ENCODE assay signal across 9 cellular contexts in genomic region chr6:64103480-64103879, GRCh38.
"Had no signal": no experiment of that assay in that cellular context is flagged by ENCODE, and none has a peak within 500 bp of the region (broad histone marks: within the 10 kb centered on the region; RNA-seq: fewer than 3 reads in every experiment).

No MANE protein-coding gene starts in this region.

- H3K4me3 Mint-ChIP-seq: GM23338, H9, HFFc6 had no signal

- DNase-seq: GM23248, GOT3, H7, H9, HCEC 1CT, HFFc6 had no signal

- H2AFZ ChIP-seq: GM23248, GM23338 had no signal

- H3K9ac ChIP-seq: GM23248 had no signal

- H3K4me3 ChIP-seq: GM23248, GM23338, HAP-1 had no signal

- ATAC-seq: GM23338, HCT116 had no signal

- H3K9me3 ChIP-seq: HAP-1 had no signal

- H3K27ac Mint-ChIP-seq: GM23338, H9, HFFc6 had no signal

- H3K36me3 ChIP-seq: HAP-1 had no signal

- H3K9me3 Mint-ChIP-seq: H9 had no signal

- H3K27ac ChIP-seq: GM23248 had no signal

- H3K4me2 ChIP-seq: GM23338 had no signal

- H3K4me1 ChIP-seq: HAP-1 had no signal
